In genomic region chr12:14257734-14258467, GRCh38 we compare ENCODE assay signal across 8 cellular contexts.
A peak's percentile ranks its signal among the peaks of the same experiment; 100 is the strongest.
DNase-seq lines count a peak whose midpoint lies in the region; ATAC-seq and TF ChIP-seq lines count a peak whose summit lies in the region.

No MANE protein-coding gene starts in this region.

- no TSS peak for BruUV-seq in Caco-2 (replicated peaks; lab: Mats Ljungman, UMichigan)

- H3K27ac Mint-ChIP-seq in Caco-2 (ENCODE audit: unreplicated experiment): peak overlapping the region; percentile 38

- H3K4me1 ChIP-seq in Caco-2 (peaks cover 19% of the 10 kb centered on the region), foreskin keratinocyte (peaks cover 25% of the 10 kb centered on the region), neutrophil (ENCODE audit: control insufficient read depth in 1 of 2, insufficient read depth in 1 of 2, low read depth in 1 of 2, low read length in 1 of 2) (peaks cover 63 to 65% of the 10 kb centered on the region in 2 experiments)

- intact Hi-C loops in Caco-2 (cut with micrococcal nuclease; ENCODE audit: unreplicated experiment): loop anchor here (5.0 kb wide), 1 partner anchor 109 kb away; the partner anchor contains the start of gene ATF7IP

- peaks cover 11% of the 10 kb centered on the region for H3K36me3 Mint-ChIP-seq in Caco-2 (ENCODE audit: insufficient read depth, unreplicated experiment)

- no peak for TF ChIP-seq CTCF in Caco-2 (IDR thresholded peaks at IDR 0.05; ENCODE audit: insufficient read depth in 1 of 2, low read depth in 1 of 2, low read length in 1 of 2, severe bottlenecking in 1 of 2, unreplicated experiment in 1 of 2)
- peak; percentile 9 for TF ChIP-seq CTCF in foreskin keratinocyte (conservative IDR thresholded peaks at IDR 0.05)
- TF ChIP-seq CTCF in neutrophil (IDR thresholded peaks at IDR 0.05): no peak

- ATAC-seq in GM21529 (IDR thresholded peaks at IDR 0.05; ENCODE audit: unreplicated experiment) (peak; percentile 65), foreskin keratinocyte (peak; percentile 81)

- H3K27me3 ChIP-seq in Caco-2 (replicated peaks; ENCODE audit: control insufficient read depth, insufficient read depth, low read length) (no peaks in the 10 kb centered on the region), foreskin keratinocyte (no peaks in the 10 kb centered on the region), neutrophil (no peaks in the 10 kb centered on the region)

- H3K4me1 Mint-ChIP-seq in Caco-2 (ENCODE audit: low read depth, unreplicated experiment): peaks cover 12% of the 10 kb centered on the region

- H3K27me3 Mint-ChIP-seq in Caco-2 (ENCODE audit: insufficient read depth, unreplicated experiment): no peaks in the 10 kb centered on the region

- H3K36me3 ChIP-seq in Caco-2 (ENCODE audit: control insufficient read depth, insufficient read depth, low read length): no peaks in the 10 kb centered on the region
- no peaks in the 10 kb centered on the region for H3K36me3 ChIP-seq in neutrophil

- DNase-seq in Caco-2: peak; percentile 70 to 87
- peak; percentile 93 to 95 for DNase-seq in Kasumi-1 (lab: John Stamatoyannopoulos, UW)
- peak; percentile 97 to 98 for DNase-seq in SHP77 (lab: John Stamatoyannopoulos, UW)
- peak in 3 of 4 experiments; percentile 17 to 57 (median 45) for DNase-seq in activated naive CD4-positive, alpha-beta T cell (lab: John Stamatoyannopoulos, UW)
- peak; percentile 98 to 100 for DNase-seq in foreskin keratinocyte
- DNase-seq in stromal cell of bone marrow (ENCODE audit: low read depth): peak; percentile 97

- peak overlapping the region; percentile 12 for H3K4me3 Mint-ChIP-seq in Caco-2 (ENCODE audit: unreplicated experiment)

- CTCF ChIA-PET in Caco-2 (lab: Charles Lee): interaction anchor here (1.1 kb wide), 1 partner anchor 108 kb away, joined by 4 read pairs; the partner anchor contains the start of gene ATF7IP

- H3K27ac ChIP-seq in foreskin keratinocyte: peak overlapping the region; percentile 88
- H3K27ac ChIP-seq in neutrophil: peak overlapping the region; percentile 93

- H3K9me3 ChIP-seq in Caco-2: peaks cover 42% of the 10 kb centered on the region
- H3K9me3 ChIP-seq in neutrophil: no peaks in the 10 kb centered on the region

- H3K4me3 ChIP-seq in Caco-2 (ENCODE audit: low read depth, low read length): no peak overlapping the region
- H3K4me3 ChIP-seq in neutrophil (ENCODE audit: low read depth in 1 of 2, low read length in 1 of 2): peak overlapping the region; percentile 55

- H3K9me3 Mint-ChIP-seq in Caco-2 (ENCODE audit: unreplicated experiment): peaks cover 59% of the 10 kb centered on the region

- POLR2A ChIA-PET in Caco-2 (lab: Charles Lee): interaction anchor here (0.6 kb wide), 1 partner anchor 967 kb away, joined by 3 read pairs; no protein-coding TSS in a partner anchor

Comparison
In these comparisons a context has a peak if more than half of its experiments do, and no peak if none do; other contexts are left out.
1. DNase-seq: peak in every context shown above with its lines; median percentile 99 in foreskin keratinocyte; 98 in SHP77; 97 in stromal cell of bone marrow; 94 in Kasumi-1; 78 in Caco-2; 45 in activated naive CD4-positive, alpha-beta T cell.